29 cellular contexts compared by ENCODE assay signal in the genomic region with DNA sequence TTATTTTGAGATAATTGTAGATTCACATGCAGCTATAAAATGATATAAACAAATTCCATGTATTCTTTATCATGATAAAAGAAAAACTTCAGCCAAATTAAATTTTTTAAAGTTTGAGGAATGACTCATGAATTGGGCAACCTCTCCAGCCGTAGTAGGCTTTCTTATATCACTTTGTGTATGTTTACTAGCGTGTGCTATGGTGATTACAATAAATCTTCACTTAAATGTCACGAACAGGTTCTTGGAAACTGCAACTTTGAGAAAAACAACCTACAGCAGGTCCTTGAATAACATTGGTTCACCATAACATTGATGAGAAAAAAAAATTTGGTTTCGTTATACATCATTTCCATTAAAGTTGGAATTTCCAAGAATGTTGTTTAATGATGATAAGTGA.
"Had no signal": no experiment of that assay in that cellular context is flagged by ENCODE, and none has a peak within 500 bp of the region (broad histone marks: within the 10 kb centered on the region; RNA-seq: fewer than 3 reads in every experiment).

No MANE protein-coding gene starts in this region.

- DNase-seq: activated CD4-positive, alpha-beta T cell treated with anti-CD3 and anti-CD28 coated beads for 36 hours; activated CD4-positive, CD25-positive, alpha-beta regulatory T cell; activated naive CD4-positive, alpha-beta T cell treated with anti-CD3 and anti-CD28 coated beads for 36 hours; activated naive CD8-positive, alpha-beta T cell treated with anti-CD3 and anti-CD28 coated beads for 36 hours; activated T-cell treated with anti-CD3 and anti-CD28 coated beads for 4 hours; activated T-cell treated with anti-CD3 and anti-CD28 coated beads, Interleukin-2, amount 50 U/mL, for 72 hours; adrenal gland; caudate nucleus; endodermal cell; hippocampal formation; left cardiac atrium; left ventricle myocardium superior; right lobe of liver; stimulated activated CD4-positive, alpha-beta T cell treated with anti-CD3 and anti-CD28 coated beads, Interleukin-12 subunit alpha, Interleukin-12 subunit beta, amount 100 ng/mL, for 4 hours; stimulated activated CD4-positive, alpha-beta T cell treated with anti-CD3 and anti-CD28 coated beads, Interleukin-4, amount 100 ng/mL, for 24 hours; T-helper 1 cell; uterus had no signal

- FAIRE-seq: keratinocyte had no signal

- H3K27me3 Mint-ChIP-seq: activated CD4-positive, alpha-beta T cell treated with anti-CD3 and anti-CD28 coated beads for 36 hours; activated naive CD8-positive, alpha-beta T cell treated with anti-CD3 and anti-CD28 coated beads for 36 hours; brain; dendritic cell treated with granulocyte-macrophage colony-stimulating factor and Interleukin-4, amounts not matched to agents 40 ng/mL and 50 ng/mL, for 4 days; stimulated activated naive CD8-positive, alpha-beta T cell treated with anti-CD3 and anti-CD28 coated beads, Interleukin-15, Interleukin-2, amounts not matched to agents 100 ng/mL and 50 ng/mL, for 24 hours; type B pancreatic cell had no signal

- H3K27ac ChIP-seq: adrenal gland, ascending aorta, esophagus muscularis mucosa, gastroesophageal sphincter, right lobe of liver, skin epidermis, uterus had no signal

- H3K36me3 ChIP-seq: adrenal gland, ascending aorta, esophagus muscularis mucosa, gastroesophageal sphincter, right lobe of liver, uterus had no signal

- H3K9me3 ChIP-seq: adrenal gland, ascending aorta, esophagus muscularis mucosa, gastroesophageal sphincter, right lobe of liver, uterus had no signal

- ATAC-seq: activated CD4-positive, alpha-beta T cell treated with anti-CD3 and anti-CD28 coated beads for 36 hours; activated T-cell treated with anti-CD3 and anti-CD28 coated beads, Interleukin-2, amount 50 U/mL, for 72 hours; gastroesophageal sphincter; left ventricle myocardium superior; right lobe of liver; stimulated activated effector memory CD8-positive, alpha-beta T cell treated with anti-CD3 and anti-CD28 coated beads, Interleukin-12 subunit alpha, Interleukin-12 subunit beta, amount 100 ng/mL, for 72 hours had no signal

- H3K36me3 Mint-ChIP-seq: activated naive CD8-positive, alpha-beta T cell treated with anti-CD3 and anti-CD28 coated beads for 36 hours; brain; stimulated activated effector memory CD8-positive, alpha-beta T cell treated with anti-CD3 and anti-CD28 coated beads, Interleukin-12 subunit alpha, Interleukin-12 subunit beta, amount 100 ng/mL, for 72 hours; type B pancreatic cell had no signal

- H3K4me1 ChIP-seq: adrenal gland, ascending aorta, esophagus muscularis mucosa, gastroesophageal sphincter, right lobe of liver, uterus had no signal

- H3K27ac Mint-ChIP-seq: activated CD4-positive, alpha-beta T cell treated with anti-CD3 and anti-CD28 coated beads for 36 hours; activated naive CD4-positive, alpha-beta T cell treated with anti-CD3 and anti-CD28 coated beads for 36 hours; activated naive CD8-positive, alpha-beta T cell treated with anti-CD3 and anti-CD28 coated beads for 36 hours; activated T-cell treated with anti-CD3 and anti-CD28 coated beads, Interleukin-2, amount 50 U/mL, for 72 hours; brain; dendritic cell treated with granulocyte-macrophage colony-stimulating factor and Interleukin-4, amounts not matched to agents 40 ng/mL and 50 ng/mL, for 4 days; endodermal cell; nephron; stimulated activated effector memory CD8-positive, alpha-beta T cell treated with anti-CD3 and anti-CD28 coated beads, Interleukin-12 subunit alpha, Interleukin-12 subunit beta, amount 100 ng/mL, for 72 hours; stimulated activated naive CD8-positive, alpha-beta T cell treated with anti-CD3 and anti-CD28 coated beads, Interleukin-15, Interleukin-2, amounts not matched to agents 100 ng/mL and 50 ng/mL, for 24 hours; T-helper 2 cell treated with Interferon-gamma antibody and Interleukin-4, amounts not matched to agents 5 μg/mL and 100 μg/mL, for 36 hours; type B pancreatic cell had no signal

- H3K9me3 Mint-ChIP-seq: endodermal cell, nephron, type B pancreatic cell had no signal

- H3K4me3 Mint-ChIP-seq: activated CD4-positive, alpha-beta T cell treated with anti-CD3 and anti-CD28 coated beads for 36 hours; activated naive CD4-positive, alpha-beta T cell treated with anti-CD3 and anti-CD28 coated beads for 36 hours; activated naive CD8-positive, alpha-beta T cell treated with anti-CD3 and anti-CD28 coated beads for 36 hours; activated T-cell treated with anti-CD3 and anti-CD28 coated beads, Interleukin-2, amount 50 U/mL, for 72 hours; brain; dendritic cell treated with granulocyte-macrophage colony-stimulating factor and Interleukin-4, amounts not matched to agents 40 ng/mL and 50 ng/mL, for 4 days; endodermal cell; nephron; stimulated activated effector memory CD8-positive, alpha-beta T cell treated with anti-CD3 and anti-CD28 coated beads, Interleukin-12 subunit alpha, Interleukin-12 subunit beta, amount 100 ng/mL, for 72 hours; stimulated activated naive CD8-positive, alpha-beta T cell treated with anti-CD3 and anti-CD28 coated beads, Interleukin-15, Interleukin-2, amounts not matched to agents 100 ng/mL and 50 ng/mL, for 24 hours; T-helper 2 cell treated with Interferon-gamma antibody and Interleukin-4, amounts not matched to agents 5 μg/mL and 100 μg/mL, for 36 hours; type B pancreatic cell had no signal

- H3K4me1 Mint-ChIP-seq: activated CD4-positive, alpha-beta T cell treated with anti-CD3 and anti-CD28 coated beads for 36 hours; activated naive CD8-positive, alpha-beta T cell treated with anti-CD3 and anti-CD28 coated beads for 36 hours; brain; endodermal cell; nephron; stimulated activated effector memory CD8-positive, alpha-beta T cell treated with anti-CD3 and anti-CD28 coated beads, Interleukin-12 subunit alpha, Interleukin-12 subunit beta, amount 100 ng/mL, for 72 hours had no signal

- H3K27me3 ChIP-seq: adrenal gland, ascending aorta, esophagus muscularis mucosa, gastroesophageal sphincter, right lobe of liver, uterus had no signal

- H3K4me3 ChIP-seq: adrenal gland, ascending aorta, esophagus muscularis mucosa, gastroesophageal sphincter, right lobe of liver, skin epidermis, uterus had no signal
